In the genomic region with DNA sequence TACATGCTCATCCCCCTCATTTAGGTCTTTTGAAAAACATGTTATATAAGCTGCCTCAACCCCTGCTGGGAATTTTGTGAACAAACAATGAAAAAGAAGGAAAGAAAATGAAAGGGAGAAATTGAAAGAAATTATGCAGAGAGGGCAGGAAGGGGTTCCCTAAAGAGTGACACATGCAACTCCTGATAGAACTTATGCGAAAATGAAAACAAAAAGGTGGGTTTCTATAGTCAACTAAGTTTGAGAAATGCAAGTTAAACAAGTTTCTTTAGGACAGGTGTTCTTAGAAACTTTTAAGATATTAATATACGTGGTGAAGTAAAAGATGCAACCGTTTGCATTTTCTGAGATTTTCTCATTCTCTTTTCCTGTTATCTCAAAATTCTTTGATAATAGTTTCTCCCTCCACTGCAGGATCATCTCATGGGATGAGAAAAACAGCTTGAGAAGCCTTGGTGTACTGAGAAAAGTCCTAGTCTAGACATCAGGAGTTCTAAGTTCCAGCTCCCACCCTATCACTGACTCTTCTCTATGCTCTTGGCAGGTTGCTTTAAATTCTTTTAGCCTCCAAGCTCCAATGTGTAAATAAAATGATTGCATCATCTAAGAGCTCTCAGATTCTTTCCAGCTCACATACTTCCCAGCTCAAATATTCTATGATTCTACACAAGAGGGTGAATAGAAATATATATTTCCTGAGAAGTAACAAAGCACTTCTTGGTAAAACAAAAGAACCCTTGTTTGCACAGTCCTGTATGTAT, we compare ENCODE assay signal across 8 cellular contexts.
DNase-seq lines count a peak whose midpoint lies in the region; ATAC-seq and TF ChIP-seq lines count a peak whose summit lies in the region.

No MANE protein-coding gene starts in this region.

- H3K4me3 Mint-ChIP-seq in activated CD4-positive, alpha-beta T cell treated with anti-CD3 and anti-CD28 coated beads, Interleukin-2, amount 10 ng/mL, durations not matched to agents 24 days and 14 days: peak overlapping the region; percentile 55

- TF ChIP-seq CTCF in omental fat pad (IDR thresholded peaks at IDR 0.05): no peak

- H3K4me1 Mint-ChIP-seq in activated CD4-positive, alpha-beta T cell treated with anti-CD3 and anti-CD28 coated beads, Interleukin-2, amount 10 ng/mL, durations not matched to agents 24 days and 14 days: peaks cover 82% of the 10 kb centered on the region

- intact Hi-C loops in activated CD4-positive, alpha-beta T cell treated with anti-CD3 and anti-CD28 coated beads, Interleukin-2, amount 10 ng/mL, durations not matched to agents 24 days and 14 days (cut with micrococcal nuclease): loop anchor here (5.0 kb wide), 1 partner anchor 343 kb away; no protein-coding TSS in a partner anchor

- ATAC-seq in HG03064 (IDR thresholded peaks at IDR 0.05; ENCODE audit: low read depth, unreplicated experiment): peak; percentile 88
- peak; percentile 81 for ATAC-seq in omental fat pad (ENCODE audit: low FRiP score)

- H3K27me3 Mint-ChIP-seq in activated CD4-positive, alpha-beta T cell treated with anti-CD3 and anti-CD28 coated beads, Interleukin-2, amount 10 ng/mL, durations not matched to agents 24 days and 14 days: no peaks in the 10 kb centered on the region

- H3K36me3 Mint-ChIP-seq in activated CD4-positive, alpha-beta T cell treated with anti-CD3 and anti-CD28 coated beads, Interleukin-2, amount 10 ng/mL, durations not matched to agents 24 days and 14 days (ENCODE audit: low read depth): peaks cover 11% of the 10 kb centered on the region

- H3K27ac Mint-ChIP-seq in activated CD4-positive, alpha-beta T cell treated with anti-CD3 and anti-CD28 coated beads, Interleukin-2, amount 10 ng/mL, durations not matched to agents 24 days and 14 days: peak overlapping the region; percentile 76

- H3K9me3 Mint-ChIP-seq in activated CD4-positive, alpha-beta T cell treated with anti-CD3 and anti-CD28 coated beads, Interleukin-2, amount 10 ng/mL, durations not matched to agents 24 days and 14 days: peaks cover 23% of the 10 kb centered on the region

- DNase-seq in activated CD4-positive, alpha-beta T cell treated with anti-CD3 and anti-CD28 coated beads, Interleukin-2, amount 10 ng/mL, durations not matched to agents 24 days and 14 days: no peak
- no peak for DNase-seq in activated CD4-positive, alpha-beta T cell treated with anti-CD3 and anti-CD28 coated beads for 4 hours
- peak; percentile 81 for DNase-seq in astrocyte of the hippocampus (ENCODE audit: low read depth, low spot score)
- no peak for DNase-seq in omental fat pad (ENCODE audit: low spot score)
- DNase-seq in NK-92 (lab: John Stamatoyannopoulos, UW; ENCODE audit: unreplicated experiment): no peak
- DNase-seq in NCI-H1092 (lab: John Stamatoyannopoulos, UW): no peak
- no peak for DNase-seq in NCI-H82 (lab: John Stamatoyannopoulos, UW)
